Comparison of ENCODE assay signal across 9 cellular contexts in the genomic region with DNA sequence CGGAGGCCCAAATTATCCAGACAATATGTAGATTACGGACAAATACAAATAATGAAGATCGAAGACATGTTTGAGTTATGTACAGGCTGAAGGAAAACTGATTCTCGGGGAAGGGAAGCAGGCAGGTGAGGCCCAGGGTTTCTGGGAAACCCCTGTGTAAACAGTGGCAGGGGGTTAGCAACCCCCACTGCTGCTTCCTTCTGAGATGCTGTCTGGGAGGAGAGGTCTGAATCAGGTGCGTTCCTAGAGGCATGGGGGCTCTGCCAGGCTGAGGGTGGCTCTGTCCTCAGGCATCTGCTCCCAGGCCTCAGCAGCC. TPM values are rescaled to one million over a fixed set of nuclear protein-coding genes. Genes with fewer than 3 reads are reported as not detected.
DNase-seq lines count a peak whose midpoint lies in the region; ATAC-seq lines count a peak whose summit lies in the region.
"Had no signal": no experiment of that assay in that cellular context is flagged by ENCODE, and none has a peak within 500 bp of the region (broad histone marks: within the 10 kb centered on the region; RNA-seq: fewer than 3 reads in every experiment).

No MANE protein-coding gene starts in this region.

- POLR2A ChIA-PET in activated CD4-positive, alpha-beta T cell treated with anti-CD3 and anti-CD28 coated beads for 36 hours (lab: Charles Lee): interaction anchor here (0.6 kb wide), 1 partner anchor 151 kb away, joined by 3 read pairs; no protein-coding TSS in a partner anchor

- ATAC-seq in activated CD4-positive, alpha-beta T cell treated with anti-CD3 and anti-CD28 coated beads for 36 hours: peak; percentile 9
- peak; percentile 19 to 23 for ATAC-seq in activated naive CD4-positive, alpha-beta T cell treated with anti-CD3 and anti-CD28 coated beads, Interleukin-2, amount 50 U/mL, for 72 hours

- H3K27ac Mint-ChIP-seq in activated CD4-positive, alpha-beta T cell treated with anti-CD3 and anti-CD28 coated beads for 36 hours: no peak overlapping the region
- peak overlapping the region in 1 of 2 donors; percentile 78 for H3K27ac Mint-ChIP-seq in activated naive CD4-positive, alpha-beta T cell treated with anti-CD3 and anti-CD28 coated beads, Interleukin-2, amount 50 U/mL, for 72 hours
- peak overlapping the region in 4 of 6 donors; percentile 24 to 66 (median 38) for H3K27ac Mint-ChIP-seq in immature natural killer cell

- H3K4me1 Mint-ChIP-seq in activated CD4-positive, alpha-beta T cell treated with anti-CD3 and anti-CD28 coated beads for 36 hours: peaks cover 12% of the 10 kb centered on the region
- H3K4me1 Mint-ChIP-seq in immature natural killer cell: peaks cover 14 to 20% of the 10 kb centered on the region in 2 donors

- no peaks in the 10 kb centered on the region for H3K36me3 Mint-ChIP-seq in activated CD4-positive, alpha-beta T cell treated with anti-CD3 and anti-CD28 coated beads for 36 hours (ENCODE audit: low read depth)
- no peaks in the 10 kb centered on the region for H3K36me3 Mint-ChIP-seq in activated naive CD4-positive, alpha-beta T cell treated with anti-CD3 and anti-CD28 coated beads, Interleukin-2, amount 50 U/mL, for 72 hours
- H3K36me3 Mint-ChIP-seq in immature natural killer cell: no peaks in the 10 kb centered on the region

- no peaks in the 10 kb centered on the region for H3K9me3 Mint-ChIP-seq in activated CD4-positive, alpha-beta T cell treated with anti-CD3 and anti-CD28 coated beads for 36 hours (ENCODE audit: low read depth)
- no peaks in the 10 kb centered on the region for H3K9me3 Mint-ChIP-seq in activated naive CD4-positive, alpha-beta T cell treated with anti-CD3 and anti-CD28 coated beads, Interleukin-2, amount 50 U/mL, for 72 hours
- H3K9me3 Mint-ChIP-seq in immature natural killer cell: peaks cover 0 to 6% (median 0%) of the 10 kb centered on the region in 6 donors

- CTCF ChIA-PET in activated CD4-positive, alpha-beta T cell treated with anti-CD3 and anti-CD28 coated beads for 36 hours (lab: Charles Lee): interaction anchor here (0.6 to 1.7 kb wide), 7 partner anchors 13 to 819 kb away, joined by 3 to 7 read pairs (median 3); no protein-coding TSS in a partner anchor

- intact Hi-C loops in activated CD4-positive, alpha-beta T cell treated with anti-CD3 and anti-CD28 coated beads for 36 hours (cut with DNase I, micrococcal nuclease): loop anchor here (1.0 to 5.0 kb wide), 3 partner anchors 312 to 789 kb away; no protein-coding TSS in a partner anchor

- no peak for DNase-seq in activated CD4-positive, alpha-beta T cell treated with anti-CD3 and anti-CD28 coated beads for 36 hours
- DNase-seq in activated CD4-positive, alpha-beta T cell treated with anti-CD3 and anti-CD28 coated beads for 48 hours: no peak
- DNase-seq in activated naive CD4-positive, alpha-beta T cell treated with anti-CD3 and anti-CD28 coated beads, Interleukin-2, amount 50 U/mL, for 72 hours (ENCODE audit: low spot score in 2 of 2): no peak
- no peak for DNase-seq in immature natural killer cell
- DNase-seq in substantia nigra (lab: John Stamatoyannopoulos, UW): no peak
- DNase-seq in NCI-H1694 (lab: John Stamatoyannopoulos, UW): no peak
- DNase-seq in OCI-M2 (lab: John Stamatoyannopoulos, UW; ENCODE audit: unreplicated experiment): no peak
- no peak for DNase-seq in midbrain (lab: John Stamatoyannopoulos, UW)
- DNase-seq: ACHN had no signal

- H3K27me3 Mint-ChIP-seq in activated CD4-positive, alpha-beta T cell treated with anti-CD3 and anti-CD28 coated beads for 36 hours: peaks cover 12% of the 10 kb centered on the region
- H3K27me3 Mint-ChIP-seq in immature natural killer cell (ENCODE audit: low read depth in 3 of 3): peaks cover 7 to 10% (median 7%) of the 10 kb centered on the region in 3 donors

- H3K27ac ChIP-seq in substantia nigra (ENCODE audit: low read depth, low read length, poor library complexity, severe bottlenecking): peak overlapping the region; percentile 69

- H3K4me3 Mint-ChIP-seq in activated CD4-positive, alpha-beta T cell treated with anti-CD3 and anti-CD28 coated beads for 36 hours: peak overlapping the region; percentile 57
- peak overlapping the region; percentile 77 to 90 (median 84) for H3K4me3 Mint-ChIP-seq in immature natural killer cell

RNA-seq across cellular contexts. Expression of gene MDGA1, which starts 7.2 kb away (rescaled TPM):
- total RNA-seq in activated CD4-positive, alpha-beta T cell treated with anti-CD3 and anti-CD28 coated beads for 36 hours: under 1 TPM; 0.02 to 0.14 TPM
- total RNA-seq in activated naive CD4-positive, alpha-beta T cell treated with anti-CD3 and anti-CD28 coated beads, Interleukin-2, amount 50 U/mL, for 72 hours: under 1 TPM; 0.39 to 0.71 TPM
- 1 to 10 TPM in 1 of 3 donors, under 1 TPM in 1, not detected in 1; 0.72 to 2.4 TPM for polyA plus RNA-seq in immature natural killer cell
